1 cellular context compared by ENCODE assay signal in the genomic region with DNA sequence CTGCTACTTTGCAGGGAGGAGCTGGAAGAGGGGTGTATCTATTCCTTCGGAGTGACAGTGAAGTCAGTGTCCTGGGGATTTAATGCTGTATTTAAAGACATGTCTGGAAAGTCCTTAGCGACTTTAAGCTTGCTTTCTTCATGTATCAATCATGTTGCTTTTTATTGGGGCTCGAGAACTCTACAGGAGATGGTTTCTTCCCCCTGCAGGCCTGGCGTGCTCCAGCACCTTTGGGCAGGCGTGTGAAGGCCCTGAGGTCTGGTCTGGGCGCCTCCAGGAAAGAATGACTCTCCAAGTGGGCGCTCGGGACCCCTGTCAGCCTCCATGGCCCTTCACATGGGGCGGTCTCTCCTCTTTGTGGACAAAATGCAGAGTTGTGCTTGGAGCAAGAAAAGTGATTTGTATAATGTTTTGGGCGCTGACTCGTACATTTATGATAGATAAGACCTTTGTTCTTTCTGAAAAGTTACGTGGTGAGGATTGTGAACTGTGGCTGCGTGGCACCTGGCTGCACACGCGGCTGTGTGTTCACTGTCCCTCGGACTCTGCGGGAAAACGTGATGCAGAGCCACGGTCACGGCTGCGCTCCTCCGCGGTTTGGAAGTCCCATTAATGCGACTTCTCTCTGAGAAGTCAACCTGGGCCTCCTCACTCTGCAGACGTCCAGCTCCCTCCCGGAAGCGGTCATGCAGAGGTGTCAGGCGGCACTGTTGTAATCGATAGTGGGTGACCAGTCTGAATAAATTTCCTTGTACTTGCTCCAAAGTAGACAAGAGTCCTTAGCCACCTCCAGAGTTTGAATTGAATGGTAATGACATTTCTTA.
TF ChIP-seq lines count a peak whose summit lies in the region.

No MANE protein-coding gene starts in this region.

TF ChIP-seq in GM23338, 12 proteins besides CTCF, POLR2A, EP300 and RAD21:
- TF ChIP-seq, protein P1, sequence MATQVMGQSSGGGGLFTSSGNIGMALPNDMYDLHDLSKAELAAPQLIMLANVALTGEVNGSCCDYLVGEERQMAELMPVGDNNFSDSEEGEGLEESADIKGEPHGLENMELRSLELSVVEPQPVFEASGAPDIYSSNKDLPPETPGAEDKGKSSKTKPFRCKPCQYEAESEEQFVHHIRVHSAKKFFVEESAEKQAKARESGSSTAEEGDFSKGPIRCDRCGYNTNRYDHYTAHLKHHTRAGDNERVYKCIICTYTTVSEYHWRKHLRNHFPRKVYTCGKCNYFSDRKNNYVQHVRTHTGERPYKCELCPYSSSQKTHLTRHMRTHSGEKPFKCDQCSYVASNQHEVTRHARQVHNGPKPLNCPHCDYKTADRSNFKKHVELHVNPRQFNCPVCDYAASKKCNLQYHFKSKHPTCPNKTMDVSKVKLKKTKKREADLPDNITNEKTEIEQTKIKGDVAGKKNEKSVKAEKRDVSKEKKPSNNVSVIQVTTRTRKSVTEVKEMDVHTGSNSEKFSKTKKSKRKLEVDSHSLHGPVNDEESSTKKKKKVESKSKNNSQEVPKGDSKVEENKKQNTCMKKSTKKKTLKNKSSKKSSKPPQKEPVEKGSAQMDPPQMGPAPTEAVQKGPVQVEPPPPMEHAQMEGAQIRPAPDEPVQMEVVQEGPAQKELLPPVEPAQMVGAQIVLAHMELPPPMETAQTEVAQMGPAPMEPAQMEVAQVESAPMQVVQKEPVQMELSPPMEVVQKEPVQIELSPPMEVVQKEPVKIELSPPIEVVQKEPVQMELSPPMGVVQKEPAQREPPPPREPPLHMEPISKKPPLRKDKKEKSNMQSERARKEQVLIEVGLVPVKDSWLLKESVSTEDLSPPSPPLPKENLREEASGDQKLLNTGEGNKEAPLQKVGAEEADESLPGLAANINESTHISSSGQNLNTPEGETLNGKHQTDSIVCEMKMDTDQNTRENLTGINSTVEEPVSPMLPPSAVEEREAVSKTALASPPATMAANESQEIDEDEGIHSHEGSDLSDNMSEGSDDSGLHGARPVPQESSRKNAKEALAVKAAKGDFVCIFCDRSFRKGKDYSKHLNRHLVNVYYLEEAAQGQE (IDR thresholded peaks at IDR 0.05; ENCODE audit: unreplicated experiment) = no peak
- TF ChIP-seq JUNB (IDR thresholded peaks at IDR 0.05; ENCODE audit: unreplicated experiment) = no peak
- no peak for TF ChIP-seq NANOG (IDR thresholded peaks at IDR 0.05; ENCODE audit: borderline replicate concordance)
- TF ChIP-seq EZH2 (IDR thresholded peaks at IDR 0.05; ENCODE audit: low read depth, unreplicated experiment) = no peak
- TF ChIP-seq, protein P2, sequence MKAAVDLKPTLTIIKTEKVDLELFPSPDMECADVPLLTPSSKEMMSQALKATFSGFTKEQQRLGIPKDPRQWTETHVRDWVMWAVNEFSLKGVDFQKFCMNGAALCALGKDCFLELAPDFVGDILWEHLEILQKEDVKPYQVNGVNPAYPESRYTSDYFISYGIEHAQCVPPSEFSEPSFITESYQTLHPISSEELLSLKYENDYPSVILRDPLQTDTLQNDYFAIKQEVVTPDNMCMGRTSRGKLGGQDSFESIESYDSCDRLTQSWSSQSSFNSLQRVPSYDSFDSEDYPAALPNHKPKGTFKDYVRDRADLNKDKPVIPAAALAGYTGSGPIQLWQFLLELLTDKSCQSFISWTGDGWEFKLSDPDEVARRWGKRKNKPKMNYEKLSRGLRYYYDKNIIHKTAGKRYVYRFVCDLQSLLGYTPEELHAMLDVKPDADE (IDR thresholded peaks at IDR 0.05) = no peak
